22 cellular contexts compared by ENCODE assay signal in genomic region chr6:32826996-32827395, GRCh38. TPM values are rescaled to one million over a fixed set of nuclear protein-coding genes. Genes with fewer than 3 reads are reported as not detected.
DNase-seq lines count a peak whose midpoint lies in the region; ATAC-seq and TF ChIP-seq lines count a peak whose summit lies in the region.
"Had no signal": no experiment of that assay in that cellular context is flagged by ENCODE, and none has a peak within 500 bp of the region (broad histone marks: within the 10 kb centered on the region; RNA-seq: fewer than 3 reads in every experiment).

No MANE protein-coding gene starts in this region.

- no peaks in the 10 kb centered on the region for H3K27me3 ChIP-seq in CD4-positive, CD25-positive, alpha-beta regulatory T cell (ENCODE audit: control insufficient read depth, insufficient read depth, low read length)
- H3K27me3 ChIP-seq in parathyroid adenoma (ENCODE audit: control insufficient read depth, insufficient read depth, low read length), result no peaks in the 10 kb centered on the region
- no peaks in the 10 kb centered on the region for H3K27me3 ChIP-seq in spleen (replicated peaks in 1 of 7)

- H3K4me1 Mint-ChIP-seq in activated CD4-positive, alpha-beta T cell treated with anti-CD3 and anti-CD28 coated beads, Interleukin-2, amount 10 ng/mL, durations not matched to agents 24 days and 14 days, result peaks cover 31% of the 10 kb centered on the region
- peaks cover 10 to 20% (median 14%) of the 10 kb centered on the region in 4 donors for H3K4me1 Mint-ChIP-seq in CD4-positive, CD25-positive, alpha-beta regulatory T cell
- H3K4me1 Mint-ChIP-seq in activated naive CD8-positive, alpha-beta T cell (ENCODE audit: low read depth), result peaks cover 29% of the 10 kb centered on the region

- H3K36me3 Mint-ChIP-seq in activated CD4-positive, alpha-beta T cell treated with anti-CD3 and anti-CD28 coated beads, Interleukin-2, amount 10 ng/mL, durations not matched to agents 24 days and 14 days (ENCODE audit: low read depth), result peaks cover 48% of the 10 kb centered on the region
- peaks cover 39% of the 10 kb centered on the region for H3K36me3 Mint-ChIP-seq in CD4-positive, CD25-positive, alpha-beta regulatory T cell
- H3K36me3 Mint-ChIP-seq in activated naive CD8-positive, alpha-beta T cell, result peaks cover 11% of the 10 kb centered on the region

- no peaks in the 10 kb centered on the region for H3K9me3 ChIP-seq in CD4-positive, CD25-positive, alpha-beta regulatory T cell (ENCODE audit: control insufficient read depth in 2 of 2, low read length in 2 of 2)
- no peaks in the 10 kb centered on the region for H3K9me3 ChIP-seq in parathyroid adenoma (ENCODE audit: control insufficient read depth, low read length)
- no peaks in the 10 kb centered on the region for H3K9me3 ChIP-seq in spleen
- H3K9me3 ChIP-seq: Caco-2, HAP-1 had no signal

- H3K4me1 ChIP-seq in CD4-positive, CD25-positive, alpha-beta regulatory T cell (ENCODE audit: control insufficient read depth, insufficient read depth, low read length, poor library complexity, severe bottlenecking), result peaks cover 3% of the 10 kb centered on the region
- H3K4me1 ChIP-seq in parathyroid adenoma (peaks cover 3% of the 10 kb centered on the region), spleen (peaks cover 0 to 17% (median 6%) of the 10 kb centered on the region in 6 donors)
- H3K4me1 ChIP-seq: Caco-2, HAP-1 had no signal

- no peak overlapping the region for H3K4me2 ChIP-seq in parathyroid adenoma (ENCODE audit: low read length)

- ATAC-seq in CD4-positive, CD25-positive, alpha-beta regulatory T cell (ENCODE audit: low read depth in 2 of 2), result no peak
- no peak for ATAC-seq in GM21619 (IDR thresholded peaks at IDR 0.05; ENCODE audit: unreplicated experiment)

- H3K4me3 ChIP-seq in CD4-positive, CD25-positive, alpha-beta regulatory T cell (ENCODE audit: low read depth, low read length), result no peak overlapping the region
- no peak overlapping the region for H3K4me3 ChIP-seq in parathyroid adenoma (ENCODE audit: low read depth, low read length)
- H3K4me3 ChIP-seq in spleen, result no peak overlapping the region
- H3K4me3 ChIP-seq: GM23248, HAP-1 had no signal

- H3K4me3 Mint-ChIP-seq in activated CD4-positive, alpha-beta T cell treated with anti-CD3 and anti-CD28 coated beads, Interleukin-2, amount 10 ng/mL, durations not matched to agents 24 days and 14 days, result no peak overlapping the region
- H3K4me3 Mint-ChIP-seq in CD4-positive, CD25-positive, alpha-beta regulatory T cell, result no peak overlapping the region
- no peak overlapping the region for H3K4me3 Mint-ChIP-seq in activated naive CD8-positive, alpha-beta T cell

- no peak overlapping the region for H3K27ac ChIP-seq in CD4-positive, CD25-positive, alpha-beta regulatory T cell (ENCODE audit: insufficient read depth, low read length, poor library complexity, severe bottlenecking)
- H3K27ac ChIP-seq in parathyroid adenoma (peak overlapping the region; percentile 37), spleen (peak overlapping the region in 3 of 8 donors; percentile 9 to 46 (median 29))

- WGBS in spleen, 5 donors, result 72 to 83% (median 75%) methylated on average over 2 of the region's 2 CpGs

- no peaks in the 10 kb centered on the region for H3K9me3 Mint-ChIP-seq in activated CD4-positive, alpha-beta T cell treated with anti-CD3 and anti-CD28 coated beads, Interleukin-2, amount 10 ng/mL, durations not matched to agents 24 days and 14 days
- H3K9me3 Mint-ChIP-seq in CD4-positive, CD25-positive, alpha-beta regulatory T cell, result no peaks in the 10 kb centered on the region
- H3K9me3 Mint-ChIP-seq in activated naive CD8-positive, alpha-beta T cell (ENCODE audit: low read depth), result no peaks in the 10 kb centered on the region

- no peaks in the 10 kb centered on the region for H3K79me2 ChIP-seq in parathyroid adenoma

- no peak for TF ChIP-seq POLR2A in spleen (IDR thresholded peaks at IDR 0.05)

- peaks cover 47% of the 10 kb centered on the region for H3K36me3 ChIP-seq in CD4-positive, CD25-positive, alpha-beta regulatory T cell (ENCODE audit: control insufficient read depth, insufficient read depth, low read length)
- H3K36me3 ChIP-seq in parathyroid adenoma (ENCODE audit: control insufficient read depth, insufficient read depth, low read length) (no peaks in the 10 kb centered on the region), spleen (peaks cover 0 to 56% (median 43%) of the 10 kb centered on the region in 6 donors)

- no peak overlapping the region for H2AFZ ChIP-seq in parathyroid adenoma

- TF ChIP-seq CTCF in parathyroid adenoma (IDR thresholded peaks at IDR 0.05) (no peak), spleen (IDR thresholded peaks at IDR 0.05 in 8 of 11, conservative IDR thresholded peaks at IDR 0.05 in 3 of 11) (no peak)

- DNase-seq in activated CD4-positive, alpha-beta T cell treated with anti-CD3 and anti-CD28 coated beads, Interleukin-2, amount 10 ng/mL, durations not matched to agents 24 days and 14 days, result peak; percentile 56
- DNase-seq in activated CD4-positive, alpha-beta T cell treated with anti-CD3 and anti-CD28 coated beads for 48 hours, result no peak
- no peak for DNase-seq in CD4-positive, CD25-positive, alpha-beta regulatory T cell
- DNase-seq in effector CD4-positive, alpha-beta T cell, result no peak
- no peak for DNase-seq in spleen
- DNase-seq: 8988T, Caco-2, GM23248, KG1, MV-4-11, NCI-H1417, NCI-H187 treated with DMSO at 0.1 percent for 48 hours, NCI-H2227 treated with DMSO at 0.1 percent for 48 hours, NCI-H510A treated with DMSO at 0.1 percent for 48 hours, NCI-H82 had no signal

- intact Hi-C loops in activated CD4-positive, alpha-beta T cell treated with anti-CD3 and anti-CD28 coated beads, Interleukin-2, amount 10 ng/mL, durations not matched to agents 24 days and 14 days (cut with micrococcal nuclease), result loop anchor here (5.0 kb wide), 1 partner anchor 40 kb away; no protein-coding TSS in a partner anchor
- intact Hi-C loops in spleen (cut with DNase I; ENCODE audit: low total_unique reads), result no loop called here

- H3K27me3 Mint-ChIP-seq in activated CD4-positive, alpha-beta T cell treated with anti-CD3 and anti-CD28 coated beads, Interleukin-2, amount 10 ng/mL, durations not matched to agents 24 days and 14 days, result no peaks in the 10 kb centered on the region
- H3K27me3 Mint-ChIP-seq in CD4-positive, CD25-positive, alpha-beta regulatory T cell, result no peaks in the 10 kb centered on the region
- no peaks in the 10 kb centered on the region for H3K27me3 Mint-ChIP-seq in activated naive CD8-positive, alpha-beta T cell

- no peak overlapping the region for H3K27ac Mint-ChIP-seq in activated CD4-positive, alpha-beta T cell treated with anti-CD3 and anti-CD28 coated beads, Interleukin-2, amount 10 ng/mL, durations not matched to agents 24 days and 14 days
- H3K27ac Mint-ChIP-seq in CD4-positive, CD25-positive, alpha-beta regulatory T cell, result peak overlapping the region in 2 of 3 donors; percentile 12 to 33
- H3K27ac Mint-ChIP-seq in activated naive CD8-positive, alpha-beta T cell, result peak overlapping the region; percentile 69

- no peak overlapping the region for H3K9ac ChIP-seq in parathyroid adenoma

RNA-seq across cellular contexts. Expression of gene HLA-DOB, which starts 10.2 kb away (rescaled TPM):
- 2.8 and 4.2 TPM in 2 replicates for total RNA-seq in activated CD4-positive, alpha-beta T cell treated with anti-CD3 and anti-CD28 coated beads, Interleukin-2, amount 10 ng/mL, durations not matched to agents 24 days and 14 days
- total RNA-seq in CD4-positive, CD25-positive, alpha-beta regulatory T cell, result 6.8 TPM
- polyA plus RNA-seq in CD4-positive, CD25-positive, alpha-beta regulatory T cell, result 1 to 10 TPM in 2 of 4 donors, under 1 TPM in 2; 0.31 to 4.3 (median 1.6) TPM
- 10 to 100 TPM; 30.7 to 50.7 (median 43.9) TPM for total RNA-seq in spleen
- 100 to 1,000 TPM; 112 to 179 (median 141) TPM for polyA plus RNA-seq in spleen
- total RNA-seq: GM23248, HT-29, RPMI7951 had no signal
- polyA plus RNA-seq: AG04450, GM23248 had no signal

RNA-seq across cellular contexts. Expression of gene TAP2, which starts 11.5 kb away (rescaled TPM):
- 152 and 163 TPM in 2 replicates for total RNA-seq in activated CD4-positive, alpha-beta T cell treated with anti-CD3 and anti-CD28 coated beads, Interleukin-2, amount 10 ng/mL, durations not matched to agents 24 days and 14 days
- total RNA-seq in CD4-positive, CD25-positive, alpha-beta regulatory T cell, result 165 TPM
- polyA plus RNA-seq in CD4-positive, CD25-positive, alpha-beta regulatory T cell, result 10 to 100 TPM in 3 of 4 donors, 1 to 10 TPM in 1; 7.2 to 56.3 (median 31.9) TPM
- total RNA-seq in spleen, result 100 to 1,000 TPM in 1 of 7 donors, 10 to 100 TPM in 6; 33.0 to 106 (median 77.9) TPM
- polyA plus RNA-seq in spleen, result 10 to 100 TPM; 26.4 to 40.9 (median 34.0) TPM

RNA-seq across cellular contexts. Expression of gene PSMB8, which starts 16.9 kb away (rescaled TPM):
- 342 and 353 TPM in 2 replicates for total RNA-seq in activated CD4-positive, alpha-beta T cell treated with anti-CD3 and anti-CD28 coated beads, Interleukin-2, amount 10 ng/mL, durations not matched to agents 24 days and 14 days
- 185 TPM for total RNA-seq in CD4-positive, CD25-positive, alpha-beta regulatory T cell
- 100 to 1,000 TPM; 462 to 803 (median 547) TPM for polyA plus RNA-seq in CD4-positive, CD25-positive, alpha-beta regulatory T cell
- total RNA-seq in spleen, result 100 to 1,000 TPM; 109 to 156 (median 147) TPM
- polyA plus RNA-seq in spleen, result 100 to 1,000 TPM; 248 to 288 (median 279) TPM

RNA-seq across cellular contexts. Expression of gene TAP1, which starts 26.5 kb away (rescaled TPM):
- 275 and 283 TPM in 2 replicates for total RNA-seq in activated CD4-positive, alpha-beta T cell treated with anti-CD3 and anti-CD28 coated beads, Interleukin-2, amount 10 ng/mL, durations not matched to agents 24 days and 14 days
- total RNA-seq in CD4-positive, CD25-positive, alpha-beta regulatory T cell, result 220 TPM
- polyA plus RNA-seq in CD4-positive, CD25-positive, alpha-beta regulatory T cell, result 100 to 1,000 TPM; 386 to 477 (median 440) TPM
- 100 to 1,000 TPM; 108 to 172 (median 147) TPM for total RNA-seq in spleen
- polyA plus RNA-seq in spleen, result 100 to 1,000 TPM in 2 of 3 donors, 10 to 100 TPM in 1; 98.5 to 154 (median 133) TPM

RNA-seq across cellular contexts. Expression of gene PSMB9, which starts 27.0 kb away (rescaled TPM):
- 249 and 257 TPM in 2 replicates for total RNA-seq in activated CD4-positive, alpha-beta T cell treated with anti-CD3 and anti-CD28 coated beads, Interleukin-2, amount 10 ng/mL, durations not matched to agents 24 days and 14 days
- total RNA-seq in CD4-positive, CD25-positive, alpha-beta regulatory T cell, result 148 TPM
- polyA plus RNA-seq in CD4-positive, CD25-positive, alpha-beta regulatory T cell, result 100 to 1,000 TPM; 503 to 896 (median 615) TPM
- total RNA-seq in spleen, result 100 to 1,000 TPM; 141 to 206 (median 169) TPM
- 100 to 1,000 TPM; 172 to 328 (median 204) TPM for polyA plus RNA-seq in spleen
